1 cellular context compared by ENCODE assay signal in the genomic region with DNA sequence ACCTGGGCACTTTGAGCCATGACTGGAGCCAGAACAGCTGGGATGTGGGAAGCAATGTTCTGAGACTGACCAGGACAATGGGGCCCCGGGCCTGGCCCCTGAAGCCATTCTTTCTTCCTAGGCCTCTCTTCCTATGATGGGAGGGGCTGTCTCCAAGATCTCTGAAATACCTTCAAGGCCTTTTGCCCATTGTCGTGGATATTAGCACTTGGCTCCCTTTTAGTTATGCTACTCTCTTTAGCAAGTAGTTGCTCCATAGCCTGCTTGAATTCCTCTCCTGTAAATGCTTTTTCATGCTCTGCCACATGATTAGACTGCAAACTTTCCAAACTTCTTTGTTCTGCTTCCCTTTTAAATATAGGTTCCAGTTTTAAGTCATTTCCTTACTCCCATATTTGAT.
TF ChIP-seq lines count a peak whose summit lies in the region.

No MANE protein-coding gene starts in this region.

TF ChIP-seq in GM23338, 12 proteins besides CTCF, POLR2A, EP300 and RAD21 (continued from another document):
- TF ChIP-seq STAT1 (IDR thresholded peaks at IDR 0.05; ENCODE audit: unreplicated experiment) = no peak
